ENCODE assay signal across 20 cellular contexts in the genomic region with DNA sequence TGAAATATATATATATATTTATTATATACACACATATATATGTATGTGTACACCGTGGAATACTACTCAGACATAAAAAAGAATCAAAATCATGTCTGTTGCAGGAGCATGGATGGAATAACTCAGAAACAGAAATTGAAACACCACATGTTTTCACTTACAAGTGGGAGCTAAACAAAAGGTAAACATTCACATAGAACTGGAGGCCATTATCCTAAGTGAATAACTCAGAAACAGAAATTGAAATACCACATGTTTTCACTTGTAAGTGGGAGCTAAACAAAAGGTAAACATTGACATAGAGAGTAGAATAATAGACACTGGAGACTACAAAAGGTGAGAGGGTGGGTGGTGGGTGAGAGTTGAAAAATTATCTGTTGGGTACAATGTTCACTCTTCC.
"Had no signal": no experiment of that assay in that cellular context is flagged by ENCODE, and none has a peak within 500 bp of the region (broad histone marks: within the 10 kb centered on the region; RNA-seq: fewer than 3 reads in every experiment).

No MANE protein-coding gene starts in this region.

- H3K9me3 Mint-ChIP-seq: endodermal cell had no signal

- DNase-seq: effector CD4-positive, alpha-beta T cell; endodermal cell; erythroblast; foreskin keratinocyte; kidney; left cardiac atrium; left ventricle myocardium inferior; mesenchymal stem cell; midbrain; naive B cell; occipital lobe; pancreas; right cardiac atrium; stimulated activated CD4-positive, alpha-beta T cell treated with anti-CD3 and anti-CD28 coated beads, Interleukin-2, amount 100 ng/mL, for 48 hours; stimulated activated naive CD4-positive, alpha-beta T cell treated with Interleukin-2 at 50 U/mL for 16 hours; trophoblast cell had no signal

- H3K27ac ChIP-seq: foreskin keratinocyte, left ventricle myocardium inferior, pancreas had no signal

- H3K4me2 ChIP-seq: smooth muscle cell had no signal

- H3K36me3 ChIP-seq: left ventricle myocardium inferior, pancreas had no signal

- H3K9me3 ChIP-seq: left ventricle myocardium inferior, pancreas had no signal

- H3K27ac Mint-ChIP-seq: endodermal cell, naive B cell, nephron, progenitor cell of endocrine pancreas had no signal

- H3K27me3 ChIP-seq: foreskin keratinocyte, pancreas had no signal

- H3K4me1 Mint-ChIP-seq: naive B cell, nephron had no signal

- H3K36me3 Mint-ChIP-seq: naive B cell had no signal

- H3K4me1 ChIP-seq: foreskin keratinocyte, left ventricle myocardium inferior, pancreas had no signal

- H3K4me3 ChIP-seq: left ventricle myocardium inferior, lung, pancreas, smooth muscle cell had no signal

- H3K4me3 Mint-ChIP-seq: endodermal cell, naive B cell, nephron had no signal

- H3K27me3 Mint-ChIP-seq: naive B cell, progenitor cell of endocrine pancreas had no signal

- ATAC-seq: foreskin keratinocyte, left cardiac atrium, pancreas, right cardiac atrium had no signal
